1 cellular context compared by ENCODE assay signal in the genomic region with DNA sequence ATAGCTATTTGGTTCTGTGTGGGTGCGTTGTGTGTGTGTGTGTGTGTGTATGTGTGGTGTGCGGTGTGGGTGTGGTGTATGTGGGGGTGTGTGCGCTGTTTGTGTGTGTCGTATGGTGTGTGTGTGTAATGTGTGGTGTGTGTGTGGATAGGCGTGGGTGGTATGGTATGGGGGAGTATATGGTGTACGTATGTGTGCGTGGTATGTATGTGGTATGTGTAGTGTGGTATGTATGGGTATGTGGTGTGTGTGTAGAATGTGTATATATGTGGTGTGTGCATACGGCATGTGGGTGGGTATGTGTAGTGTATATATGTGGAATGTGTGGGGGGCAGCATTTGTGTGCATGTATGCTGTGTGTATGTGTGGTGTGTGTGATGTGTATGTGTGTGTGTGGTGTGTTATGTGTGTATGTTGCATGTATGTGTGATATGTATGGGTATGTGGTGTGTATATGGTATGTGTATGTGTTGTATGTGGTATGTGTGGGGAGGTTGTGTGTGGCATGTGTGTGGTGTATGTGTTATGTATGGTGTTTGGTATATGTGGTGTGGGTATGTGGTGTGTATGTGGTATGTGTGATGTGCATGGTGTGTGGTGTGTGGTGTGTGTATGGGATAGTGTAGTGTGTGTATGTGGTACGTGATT.
TF ChIP-seq lines count a peak whose summit lies in the region.

No MANE protein-coding gene starts in this region.

TF ChIP-seq in IMR-90, 13 proteins besides CTCF, POLR2A, EP300 and RAD21:
- TF ChIP-seq CEBPB (IDR thresholded peaks at IDR 0.05; ENCODE audit: low read depth, low read length): no peak
- no peak for TF ChIP-seq MAZ (IDR thresholded peaks at IDR 0.05; ENCODE audit: borderline replicate concordance, low read depth, low read length)
- TF ChIP-seq, protein P1, sequence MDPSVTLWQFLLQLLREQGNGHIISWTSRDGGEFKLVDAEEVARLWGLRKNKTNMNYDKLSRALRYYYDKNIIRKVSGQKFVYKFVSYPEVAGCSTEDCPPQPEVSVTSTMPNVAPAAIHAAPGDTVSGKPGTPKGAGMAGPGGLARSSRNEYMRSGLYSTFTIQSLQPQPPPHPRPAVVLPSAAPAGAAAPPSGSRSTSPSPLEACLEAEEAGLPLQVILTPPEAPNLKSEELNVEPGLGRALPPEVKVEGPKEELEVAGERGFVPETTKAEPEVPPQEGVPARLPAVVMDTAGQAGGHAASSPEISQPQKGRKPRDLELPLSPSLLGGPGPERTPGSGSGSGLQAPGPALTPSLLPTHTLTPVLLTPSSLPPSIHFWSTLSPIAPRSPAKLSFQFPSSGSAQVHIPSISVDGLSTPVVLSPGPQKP (IDR thresholded peaks at IDR 0.05; ENCODE audit: borderline replicate concordance, low read depth, low read length): no peak
- TF ChIP-seq RCOR1 (IDR thresholded peaks at IDR 0.05; ENCODE audit: insufficient replicate concordance, low read length): no peak
- no peak for TF ChIP-seq RFX5 (IDR thresholded peaks at IDR 0.05; ENCODE audit: low read depth, low read length)
- no peak for TF ChIP-seq BHLHE40 (IDR thresholded peaks at IDR 0.05; ENCODE audit: low read depth, low read length)
- no peak for TF ChIP-seq MAFK (IDR thresholded peaks at IDR 0.05; ENCODE audit: low read depth, low read length)
